Comparison of ENCODE assay signal across 27 cellular contexts in the genomic region with DNA sequence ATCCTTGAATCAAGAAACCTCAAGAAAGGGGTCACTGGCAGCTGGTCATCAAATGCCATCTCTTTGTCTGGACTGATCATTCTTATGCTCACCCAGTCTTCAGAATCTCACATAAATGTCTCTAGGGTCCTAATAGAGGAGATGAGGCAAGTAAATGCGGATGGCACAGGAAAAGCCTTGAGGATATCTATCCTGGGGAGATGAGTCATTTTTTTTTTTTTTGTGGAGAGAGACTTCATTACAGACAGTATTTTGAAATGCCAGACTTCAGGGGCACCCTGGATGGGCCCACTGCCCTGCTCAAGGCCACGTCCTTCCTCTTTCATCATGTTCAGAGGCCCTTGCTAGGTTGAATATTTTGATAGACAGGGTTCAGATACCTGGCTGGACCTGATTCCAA. TPM values are rescaled to one million over a fixed set of nuclear protein-coding genes. Genes with fewer than 3 reads are reported as not detected.
DNase-seq lines count a peak whose midpoint lies in the region; ATAC-seq, FAIRE-seq and TF ChIP-seq lines count a peak whose summit lies in the region.
"Had no signal": no experiment of that assay in that cellular context is flagged by ENCODE, and none has a peak within 500 bp of the region (broad histone marks: within the 10 kb centered on the region; RNA-seq: fewer than 3 reads in every experiment).

No MANE protein-coding gene starts in this region.

- H2AFZ ChIP-seq in GM23248 (no peak overlapping the region), astrocyte (ENCODE audit: low read depth, low read length) (no peak overlapping the region)
- H2AFZ ChIP-seq: PC-9 had no signal

- no peak overlapping the region for H3K4me3 Mint-ChIP-seq in astrocyte (ENCODE audit: unreplicated experiment)
- H3K4me3 Mint-ChIP-seq: CD14-positive monocyte; CD8-positive, alpha-beta memory T cell; T-helper 1 cell treated with Interleukin-12 subunit alpha and Interleukin-12 subunit beta and Interleukin-4 antibody, amounts not matched to agents 30 μg/mL and 1 μg/mL, for 36 hours had no signal

- in situ Hi-C loops in GM23248 (cut with MboI), result no loop called here

- H3K27ac ChIP-seq in GM23248 (no peak overlapping the region), astrocyte (ENCODE audit: low read depth, low read length) (no peak overlapping the region)
- H3K27ac ChIP-seq: HL-60, PC-9 had no signal

- H3K4me2 ChIP-seq in GM23248 (ENCODE audit: unreplicated experiment), result no peak overlapping the region
- no peak overlapping the region for H3K4me2 ChIP-seq in astrocyte (ENCODE audit: low read length)
- H3K4me2 ChIP-seq: PC-9 had no signal

- DNase-seq in GM23248 (peak; percentile 52), RPMI7951 (ENCODE audit: low read depth) (peak; percentile 77), astrocyte (ENCODE audit: low read depth) (no peak), kidney glomerular epithelial cell (lab: John Stamatoyannopoulos, UW) (no peak), DMS 273 treated with DMSO at 0.1 percent for 48 hours (lab: John Stamatoyannopoulos, UW) (no peak), NCI-H2081 treated with DMSO at 0.1 percent for 48 hours (lab: John Stamatoyannopoulos, UW) (no peak)
- DNase-seq: BE2C; CD8-positive, alpha-beta memory T cell; DMS79 treated with DMSO at 0.1 percent for 48 hours; GOT3; MV-4-11; NCI-H1105; NCI-H1436 treated with DMSO at 0.1 percent for 48 hours; NCI-H187 treated with DMSO at 0.1 percent for 48 hours; NCI-H2107; NCI-H446; NCI-H524 treated with DMSO at 0.1 percent for 48 hours; PC-9; RPMI8226; SHP77; SW 1271 had no signal

- peak overlapping the region; percentile 41 for H3K27ac Mint-ChIP-seq in astrocyte (ENCODE audit: unreplicated experiment)
- H3K27ac Mint-ChIP-seq: CD14-positive monocyte; CD8-positive, alpha-beta memory T cell; T-helper 1 cell treated with Interleukin-12 subunit alpha and Interleukin-12 subunit beta and Interleukin-4 antibody, amounts not matched to agents 30 μg/mL and 1 μg/mL, for 36 hours had no signal

- H3K9ac ChIP-seq in GM23248, result no peak overlapping the region
- no peak overlapping the region for H3K9ac ChIP-seq in astrocyte (ENCODE audit: low read length)

- H4K20me1 ChIP-seq in GM23248 (ENCODE audit: insufficient read depth) (no peaks in the 10 kb centered on the region), astrocyte (ENCODE audit: insufficient read depth, low read length) (no peaks in the 10 kb centered on the region)

- no peaks in the 10 kb centered on the region for H3K9me2 ChIP-seq in GM23248 (ENCODE audit: insufficient read depth)

- 60 to 62% methylated on average over 2 of the region's 2 CpGs for WGBS in GM23248 (ENCODE audit: low coverage in 1 of 2, low lambda C conversion rate in 2 of 2, missing lambda C conversion rate in 2 of 2), 2 experiments

- peaks cover 9% of the 10 kb centered on the region for H3K4me1 Mint-ChIP-seq in astrocyte (ENCODE audit: low read depth, unreplicated experiment)
- H3K4me1 Mint-ChIP-seq: CD14-positive monocyte; CD8-positive, alpha-beta memory T cell had no signal

- H3K4me1 ChIP-seq in GM23248 (ENCODE audit: insufficient read depth), result peaks cover 8% of the 10 kb centered on the region; the same call in 1 of the 2 replicates
- no peaks in the 10 kb centered on the region for H3K4me1 ChIP-seq in astrocyte (ENCODE audit: insufficient read depth, low read length)
- H3K4me1 ChIP-seq: HAP-1 had no signal

- H3K9me3 Mint-ChIP-seq in astrocyte (ENCODE audit: unreplicated experiment), result peaks cover 2% of the 10 kb centered on the region
- H3K9me3 Mint-ChIP-seq: T-helper 1 cell treated with Interleukin-12 subunit alpha and Interleukin-12 subunit beta and Interleukin-4 antibody, amounts not matched to agents 30 μg/mL and 1 μg/mL, for 36 hours had no signal

- no peak for TF ChIP-seq CTCF in astrocyte (IDR thresholded peaks at IDR 0.05; ENCODE audit: insufficient read depth, low read depth, low read length)

- H3K36me3 Mint-ChIP-seq in astrocyte (ENCODE audit: low read depth, unreplicated experiment), result no peaks in the 10 kb centered on the region
- H3K36me3 Mint-ChIP-seq: CD14-positive monocyte; CD8-positive, alpha-beta memory T cell had no signal

- H3K79me2 ChIP-seq in GM23248 (ENCODE audit: insufficient read depth) (no peaks in the 10 kb centered on the region), astrocyte (ENCODE audit: insufficient read depth, low read length) (no peaks in the 10 kb centered on the region)

- no peak for FAIRE-seq in astrocyte (lab: Jason Lieb, UNC)

- no peaks in the 10 kb centered on the region for H3K36me3 ChIP-seq in GM23248 (ENCODE audit: low read depth)
- H3K36me3 ChIP-seq in astrocyte (ENCODE audit: insufficient read depth, low read length), result no peaks in the 10 kb centered on the region
- H3K36me3 ChIP-seq: BE2C, HAP-1 had no signal

- no peak overlapping the region for H3K4me3 ChIP-seq in GM23248
- H3K4me3 ChIP-seq in astrocyte (ENCODE audit: insufficient read depth, low read depth, low read length), result no peak overlapping the region
- H3K4me3 ChIP-seq: HAP-1, PC-9 had no signal

- no peaks in the 10 kb centered on the region for H3F3A ChIP-seq in GM23248 (ENCODE audit: insufficient read depth)

- ATAC-seq in HG03378 (IDR thresholded peaks at IDR 0.05; ENCODE audit: unreplicated experiment), result no peak

- H3K27me3 ChIP-seq in GM23248 (replicated peaks; ENCODE audit: insufficient read depth) (no peaks in the 10 kb centered on the region; the same call in 1 of the 2 replicates), astrocyte (ENCODE audit: insufficient read depth, low read length) (no peaks in the 10 kb centered on the region)
- H3K27me3 ChIP-seq: BE2C had no signal

- H3K27me3 Mint-ChIP-seq in astrocyte (ENCODE audit: low read depth, unreplicated experiment), result peaks cover 11% of the 10 kb centered on the region

- no peaks in the 10 kb centered on the region for H3K9me3 ChIP-seq in GM23248 (ENCODE audit: low read depth)
- H3K9me3 ChIP-seq in astrocyte (ENCODE audit: insufficient read depth, low read depth, low read length), result no peaks in the 10 kb centered on the region
- H3K9me3 ChIP-seq: BE2C, HAP-1 had no signal

RNA-seq across cellular contexts. Expression of a gene that starts 19.5 kb away (rescaled TPM):
- total RNA-seq in GM23248 (2014; rRNA removed; shearing (Covaris generic)), result 22.5 and 30.0 TPM in 2 replicates
- polyA plus RNA-seq in GM23248 (2016; fragmentation: Nextera tagmentation; extraction: Ambion mirVana), result 32.1 and 34.4 TPM in 2 replicates
- total RNA-seq in RPMI7951 (2014; rRNA removed; shearing (Covaris generic)), result 15.4 and 16.4 TPM in 2 replicates
- total RNA-seq in astrocyte, result 44.1 and 45.1 TPM in 2 replicates
- total RNA-seq: CD8-positive, alpha-beta memory T cell; G401; PC-9 had no signal
- polyA plus RNA-seq: CD14-positive monocyte; CD8-positive, alpha-beta memory T cell had no signal

Comparison
In these comparisons a context has a peak if more than half of its experiments do, and no peak if none do; other contexts are left out.
1. DNase-seq: peak in GM23248 (single experiment) and RPMI7951 (single experiment); none in astrocyte (single experiment), kidney glomerular epithelial cell (single experiment), DMS 273 treated with DMSO at 0.1 percent for 48 hours (single experiment) and NCI-H2081 treated with DMSO at 0.1 percent for 48 hours (single experiment).